In the genomic region with DNA sequence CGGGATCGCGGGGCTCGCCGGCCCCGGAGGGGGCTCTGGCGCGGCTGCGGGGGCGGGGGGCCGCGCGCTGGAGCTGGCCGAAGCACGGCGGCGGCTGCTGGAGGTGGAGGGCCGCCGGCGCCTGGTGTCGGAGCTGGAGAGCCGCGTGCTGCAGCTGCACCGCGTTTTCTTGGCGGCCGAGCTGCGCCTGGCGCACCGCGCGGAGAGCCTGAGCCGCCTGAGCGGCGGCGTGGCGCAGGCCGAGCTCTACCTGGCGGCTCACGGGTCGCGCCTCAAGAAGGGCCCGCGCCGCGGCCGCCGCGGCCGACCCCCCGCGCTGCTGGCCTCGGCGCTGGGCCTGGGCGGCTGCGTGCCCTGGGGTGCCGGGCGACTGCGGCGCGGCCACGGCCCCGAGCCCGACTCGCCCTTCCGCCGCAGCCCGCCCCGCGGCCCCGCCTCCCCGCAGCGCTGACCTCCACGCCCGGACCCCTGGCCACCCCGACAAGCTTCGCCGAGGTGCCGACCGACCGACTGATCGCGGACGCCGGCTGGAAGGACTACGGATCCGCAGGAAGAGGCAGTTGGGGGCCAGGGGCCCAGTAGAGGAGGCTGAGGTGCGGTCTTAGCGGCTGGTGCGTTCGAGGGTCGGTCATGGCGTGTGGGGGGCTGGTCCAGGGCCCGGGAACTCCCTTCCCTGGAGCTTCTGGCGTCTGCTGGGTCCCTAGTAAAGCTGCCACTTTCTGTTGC, we compare ENCODE assay signal across 2 cellular contexts.
TF ChIP-seq lines count a peak whose summit lies in the region.

No MANE protein-coding gene starts in this region.

TF ChIP-seq in K562, 482 proteins besides CTCF, POLR2A, EP300 and RAD21 (continued from another document and continues in another):
- TF ChIP-seq, protein P1, sequence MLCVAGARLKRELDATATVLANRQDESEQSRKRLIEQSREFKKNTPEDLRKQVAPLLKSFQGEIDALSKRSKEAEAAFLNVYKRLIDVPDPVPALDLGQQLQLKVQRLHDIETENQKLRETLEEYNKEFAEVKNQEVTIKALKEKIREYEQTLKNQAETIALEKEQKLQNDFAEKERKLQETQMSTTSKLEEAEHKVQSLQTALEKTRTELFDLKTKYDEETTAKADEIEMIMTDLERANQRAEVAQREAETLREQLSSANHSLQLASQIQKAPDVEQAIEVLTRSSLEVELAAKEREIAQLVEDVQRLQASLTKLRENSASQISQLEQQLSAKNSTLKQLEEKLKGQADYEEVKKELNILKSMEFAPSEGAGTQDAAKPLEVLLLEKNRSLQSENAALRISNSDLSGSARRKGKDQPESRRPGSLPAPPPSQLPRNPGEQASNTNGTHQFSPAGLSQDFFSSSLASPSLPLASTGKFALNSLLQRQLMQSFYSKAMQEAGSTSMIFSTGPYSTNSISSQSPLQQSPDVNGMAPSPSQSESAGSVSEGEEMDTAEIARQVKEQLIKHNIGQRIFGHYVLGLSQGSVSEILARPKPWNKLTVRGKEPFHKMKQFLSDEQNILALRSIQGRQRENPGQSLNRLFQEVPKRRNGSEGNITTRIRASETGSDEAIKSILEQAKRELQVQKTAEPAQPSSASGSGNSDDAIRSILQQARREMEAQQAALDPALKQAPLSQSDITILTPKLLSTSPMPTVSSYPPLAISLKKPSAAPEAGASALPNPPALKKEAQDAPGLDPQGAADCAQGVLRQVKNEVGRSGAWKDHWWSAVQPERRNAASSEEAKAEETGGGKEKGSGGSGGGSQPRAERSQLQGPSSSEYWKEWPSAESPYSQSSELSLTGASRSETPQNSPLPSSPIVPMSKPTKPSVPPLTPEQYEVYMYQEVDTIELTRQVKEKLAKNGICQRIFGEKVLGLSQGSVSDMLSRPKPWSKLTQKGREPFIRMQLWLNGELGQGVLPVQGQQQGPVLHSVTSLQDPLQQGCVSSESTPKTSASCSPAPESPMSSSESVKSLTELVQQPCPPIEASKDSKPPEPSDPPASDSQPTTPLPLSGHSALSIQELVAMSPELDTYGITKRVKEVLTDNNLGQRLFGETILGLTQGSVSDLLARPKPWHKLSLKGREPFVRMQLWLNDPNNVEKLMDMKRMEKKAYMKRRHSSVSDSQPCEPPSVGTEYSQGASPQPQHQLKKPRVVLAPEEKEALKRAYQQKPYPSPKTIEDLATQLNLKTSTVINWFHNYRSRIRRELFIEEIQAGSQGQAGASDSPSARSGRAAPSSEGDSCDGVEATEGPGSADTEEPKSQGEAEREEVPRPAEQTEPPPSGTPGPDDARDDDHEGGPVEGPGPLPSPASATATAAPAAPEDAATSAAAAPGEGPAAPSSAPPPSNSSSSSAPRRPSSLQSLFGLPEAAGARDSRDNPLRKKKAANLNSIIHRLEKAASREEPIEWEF (CRISPR knock-in tag; IDR thresholded peaks at IDR 0.05) = no peak
- TF ChIP-seq ZNF263 (CRISPR knock-in tag; IDR thresholded peaks at IDR 0.05; ENCODE audit: borderline replicate concordance) = no peak
- peak; percentile 50; the same call in 1 of the 2 replicates for TF ChIP-seq RB1 (IDR thresholded peaks at IDR 0.05; ENCODE audit: low read depth)
- no peak for TF ChIP-seq ZNF224 (CRISPR knock-in tag; IDR thresholded peaks at IDR 0.05)
- TF ChIP-seq L3MBTL2 (IDR thresholded peaks at IDR 0.05) = peak; percentile 81
- no peak for TF ChIP-seq EWSR1 (IDR thresholded peaks at IDR 0.05; ENCODE audit: borderline replicate concordance, low read depth, partially characterized antibody)
- no peak for TF ChIP-seq GTF2F1 (IDR thresholded peaks at IDR 0.05; ENCODE audit: low read depth, low read length)
- TF ChIP-seq ZNF696 (CRISPR knock-in tag; conservative IDR thresholded peaks at IDR 0.05) = no peak
- no peak for TF ChIP-seq POLR2B (IDR thresholded peaks at IDR 0.05; ENCODE audit: low read depth, partially characterized antibody)
- TF ChIP-seq RBM14 (IDR thresholded peaks at IDR 0.05; ENCODE audit: borderline replicate concordance, insufficient read depth, low read depth, low read length) = no peak
- no peak for TF ChIP-seq BRD4 (IDR thresholded peaks at IDR 0.05)
- no peak for TF ChIP-seq ZNF3 (CRISPR knock-in tag; IDR thresholded peaks at IDR 0.05)
- no peak for TF ChIP-seq ATF7 (IDR thresholded peaks at IDR 0.05)
- no peak for TF ChIP-seq SMAD1 (IDR thresholded peaks at IDR 0.05; ENCODE audit: low read depth, low read length, partially characterized antibody)
- TF ChIP-seq, protein P2, sequence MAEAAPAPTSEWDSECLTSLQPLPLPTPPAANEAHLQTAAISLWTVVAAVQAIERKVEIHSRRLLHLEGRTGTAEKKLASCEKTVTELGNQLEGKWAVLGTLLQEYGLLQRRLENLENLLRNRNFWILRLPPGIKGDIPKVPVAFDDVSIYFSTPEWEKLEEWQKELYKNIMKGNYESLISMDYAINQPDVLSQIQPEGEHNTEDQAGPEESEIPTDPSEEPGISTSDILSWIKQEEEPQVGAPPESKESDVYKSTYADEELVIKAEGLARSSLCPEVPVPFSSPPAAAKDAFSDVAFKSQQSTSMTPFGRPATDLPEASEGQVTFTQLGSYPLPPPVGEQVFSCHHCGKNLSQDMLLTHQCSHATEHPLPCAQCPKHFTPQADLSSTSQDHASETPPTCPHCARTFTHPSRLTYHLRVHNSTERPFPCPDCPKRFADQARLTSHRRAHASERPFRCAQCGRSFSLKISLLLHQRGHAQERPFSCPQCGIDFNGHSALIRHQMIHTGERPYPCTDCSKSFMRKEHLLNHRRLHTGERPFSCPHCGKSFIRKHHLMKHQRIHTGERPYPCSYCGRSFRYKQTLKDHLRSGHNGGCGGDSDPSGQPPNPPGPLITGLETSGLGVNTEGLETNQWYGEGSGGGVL (CRISPR knock-in tag; IDR thresholded peaks at IDR 0.05) = no peak
- no peak for TF ChIP-seq FOXK1 (CRISPR knock-in tag; IDR thresholded peaks at IDR 0.05; ENCODE audit: borderline replicate concordance)
- TF ChIP-seq ATF1 (CRISPR knock-in tag; IDR thresholded peaks at IDR 0.05) = no peak
- no peak for TF ChIP-seq ATF1 (tag; IDR thresholded peaks at IDR 0.05)
- TF ChIP-seq RHOXF2B (CRISPR knock-in tag; conservative IDR thresholded peaks at IDR 0.05) = no peak
- TF ChIP-seq, protein P3, sequence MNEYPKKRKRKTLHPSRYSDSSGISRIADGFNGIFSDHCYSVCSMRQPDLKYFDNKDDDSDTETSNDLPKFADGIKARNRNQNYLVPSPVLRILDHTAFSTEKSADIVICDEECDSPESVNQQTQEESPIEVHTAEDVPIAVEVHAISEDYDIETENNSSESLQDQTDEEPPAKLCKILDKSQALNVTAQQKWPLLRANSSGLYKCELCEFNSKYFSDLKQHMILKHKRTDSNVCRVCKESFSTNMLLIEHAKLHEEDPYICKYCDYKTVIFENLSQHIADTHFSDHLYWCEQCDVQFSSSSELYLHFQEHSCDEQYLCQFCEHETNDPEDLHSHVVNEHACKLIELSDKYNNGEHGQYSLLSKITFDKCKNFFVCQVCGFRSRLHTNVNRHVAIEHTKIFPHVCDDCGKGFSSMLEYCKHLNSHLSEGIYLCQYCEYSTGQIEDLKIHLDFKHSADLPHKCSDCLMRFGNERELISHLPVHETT (CRISPR knock-in tag; conservative IDR thresholded peaks at IDR 0.05 in 1 of 2, IDR thresholded peaks at IDR 0.05 in 1 of 2) = no peak
- no peak for TF ChIP-seq MEF2D (tag; conservative IDR thresholded peaks at IDR 0.05; ENCODE audit: low read depth)
- no peak for TF ChIP-seq E2F3 (CRISPR knock-in tag; IDR thresholded peaks at IDR 0.05)

TF ChIP-seq in HepG2, 621 proteins besides CTCF, POLR2A, EP300 and RAD21 (continued from another document and continues in another):
- TF ChIP-seq, protein P4, sequence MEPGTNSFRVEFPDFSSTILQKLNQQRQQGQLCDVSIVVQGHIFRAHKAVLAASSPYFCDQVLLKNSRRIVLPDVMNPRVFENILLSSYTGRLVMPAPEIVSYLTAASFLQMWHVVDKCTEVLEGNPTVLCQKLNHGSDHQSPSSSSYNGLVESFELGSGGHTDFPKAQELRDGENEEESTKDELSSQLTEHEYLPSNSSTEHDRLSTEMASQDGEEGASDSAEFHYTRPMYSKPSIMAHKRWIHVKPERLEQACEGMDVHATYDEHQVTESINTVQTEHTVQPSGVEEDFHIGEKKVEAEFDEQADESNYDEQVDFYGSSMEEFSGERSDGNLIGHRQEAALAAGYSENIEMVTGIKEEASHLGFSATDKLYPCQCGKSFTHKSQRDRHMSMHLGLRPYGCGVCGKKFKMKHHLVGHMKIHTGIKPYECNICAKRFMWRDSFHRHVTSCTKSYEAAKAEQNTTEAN (CRISPR knock-in tag; conservative IDR thresholded peaks at IDR 0.05) = no peak
- TF ChIP-seq ZNF331 (CRISPR knock-in tag; IDR thresholded peaks at IDR 0.05) = no peak
- no peak for TF ChIP-seq ZNF260 (CRISPR knock-in tag; IDR thresholded peaks at IDR 0.05; ENCODE audit: borderline replicate concordance, low read depth)
- TF ChIP-seq, protein P5, sequence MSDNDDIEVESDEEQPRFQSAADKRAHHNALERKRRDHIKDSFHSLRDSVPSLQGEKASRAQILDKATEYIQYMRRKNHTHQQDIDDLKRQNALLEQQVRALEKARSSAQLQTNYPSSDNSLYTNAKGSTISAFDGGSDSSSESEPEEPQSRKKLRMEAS (IDR thresholded peaks at IDR 0.05) = 0 out of 2 replicates have a peak, but pooled peaks have one; percentile 3
- TF ChIP-seq, protein P6, sequence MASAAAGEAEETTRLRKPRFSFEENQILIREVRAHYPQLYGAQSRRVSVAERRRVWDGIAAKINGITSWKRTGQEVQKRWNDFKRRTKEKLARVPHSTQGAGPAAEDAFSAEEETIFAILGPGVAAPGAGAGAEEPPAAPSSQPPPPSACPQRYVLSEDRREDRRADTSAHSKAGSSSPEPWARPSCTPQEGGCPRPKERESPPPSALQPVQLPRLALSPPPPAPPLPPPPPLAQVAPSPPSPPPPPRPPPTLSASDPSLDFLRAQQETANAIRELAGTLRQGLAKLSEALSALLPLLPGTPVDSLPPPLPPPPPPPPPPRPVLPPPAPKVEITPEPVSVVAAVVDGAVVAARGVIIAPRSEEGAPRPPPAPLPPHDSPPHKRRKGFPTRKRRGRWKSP (CRISPR knock-in tag; IDR thresholded peaks at IDR 0.05) = no peak; the same call in 1 of the 2 replicates
- peak; percentile 17; the same call in 1 of the 2 replicates for TF ChIP-seq ZNF431 (CRISPR knock-in tag; IDR thresholded peaks at IDR 0.05; ENCODE audit: borderline replicate concordance, low read depth)
- TF ChIP-seq ZNF558 (CRISPR knock-in tag; IDR thresholded peaks at IDR 0.05; ENCODE audit: borderline replicate concordance) = peak; percentile 60; the same call in 1 of the 2 replicates
- TF ChIP-seq, protein P7, sequence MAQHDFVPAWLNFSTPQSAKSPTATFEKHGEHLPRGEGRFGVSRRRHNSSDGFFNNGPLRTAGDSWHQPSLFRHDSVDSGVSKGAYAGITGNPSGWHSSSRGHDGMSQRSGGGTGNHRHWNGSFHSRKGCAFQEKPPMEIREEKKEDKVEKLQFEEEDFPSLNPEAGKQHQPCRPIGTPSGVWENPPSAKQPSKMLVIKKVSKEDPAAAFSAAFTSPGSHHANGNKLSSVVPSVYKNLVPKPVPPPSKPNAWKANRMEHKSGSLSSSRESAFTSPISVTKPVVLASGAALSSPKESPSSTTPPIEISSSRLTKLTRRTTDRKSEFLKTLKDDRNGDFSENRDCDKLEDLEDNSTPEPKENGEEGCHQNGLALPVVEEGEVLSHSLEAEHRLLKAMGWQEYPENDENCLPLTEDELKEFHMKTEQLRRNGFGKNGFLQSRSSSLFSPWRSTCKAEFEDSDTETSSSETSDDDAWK (CRISPR knock-in tag; IDR thresholded peaks at IDR 0.05) = no peak
- peak; percentile 27; the same call in 1 of the 2 replicates for TF ChIP-seq PHF8 (CRISPR knock-in tag; IDR thresholded peaks at IDR 0.05)
- no peak for TF ChIP-seq HOXA7 (CRISPR knock-in tag; IDR thresholded peaks at IDR 0.05)
- TF ChIP-seq, protein P8, sequence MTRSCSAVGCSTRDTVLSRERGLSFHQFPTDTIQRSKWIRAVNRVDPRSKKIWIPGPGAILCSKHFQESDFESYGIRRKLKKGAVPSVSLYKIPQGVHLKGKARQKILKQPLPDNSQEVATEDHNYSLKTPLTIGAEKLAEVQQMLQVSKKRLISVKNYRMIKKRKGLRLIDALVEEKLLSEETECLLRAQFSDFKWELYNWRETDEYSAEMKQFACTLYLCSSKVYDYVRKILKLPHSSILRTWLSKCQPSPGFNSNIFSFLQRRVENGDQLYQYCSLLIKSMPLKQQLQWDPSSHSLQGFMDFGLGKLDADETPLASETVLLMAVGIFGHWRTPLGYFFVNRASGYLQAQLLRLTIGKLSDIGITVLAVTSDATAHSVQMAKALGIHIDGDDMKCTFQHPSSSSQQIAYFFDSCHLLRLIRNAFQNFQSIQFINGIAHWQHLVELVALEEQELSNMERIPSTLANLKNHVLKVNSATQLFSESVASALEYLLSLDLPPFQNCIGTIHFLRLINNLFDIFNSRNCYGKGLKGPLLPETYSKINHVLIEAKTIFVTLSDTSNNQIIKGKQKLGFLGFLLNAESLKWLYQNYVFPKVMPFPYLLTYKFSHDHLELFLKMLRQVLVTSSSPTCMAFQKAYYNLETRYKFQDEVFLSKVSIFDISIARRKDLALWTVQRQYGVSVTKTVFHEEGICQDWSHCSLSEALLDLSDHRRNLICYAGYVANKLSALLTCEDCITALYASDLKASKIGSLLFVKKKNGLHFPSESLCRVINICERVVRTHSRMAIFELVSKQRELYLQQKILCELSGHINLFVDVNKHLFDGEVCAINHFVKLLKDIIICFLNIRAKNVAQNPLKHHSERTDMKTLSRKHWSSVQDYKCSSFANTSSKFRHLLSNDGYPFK (CRISPR knock-in tag; IDR thresholded peaks at IDR 0.05; ENCODE audit: borderline replicate concordance) = no peak
- TF ChIP-seq, protein P9, sequence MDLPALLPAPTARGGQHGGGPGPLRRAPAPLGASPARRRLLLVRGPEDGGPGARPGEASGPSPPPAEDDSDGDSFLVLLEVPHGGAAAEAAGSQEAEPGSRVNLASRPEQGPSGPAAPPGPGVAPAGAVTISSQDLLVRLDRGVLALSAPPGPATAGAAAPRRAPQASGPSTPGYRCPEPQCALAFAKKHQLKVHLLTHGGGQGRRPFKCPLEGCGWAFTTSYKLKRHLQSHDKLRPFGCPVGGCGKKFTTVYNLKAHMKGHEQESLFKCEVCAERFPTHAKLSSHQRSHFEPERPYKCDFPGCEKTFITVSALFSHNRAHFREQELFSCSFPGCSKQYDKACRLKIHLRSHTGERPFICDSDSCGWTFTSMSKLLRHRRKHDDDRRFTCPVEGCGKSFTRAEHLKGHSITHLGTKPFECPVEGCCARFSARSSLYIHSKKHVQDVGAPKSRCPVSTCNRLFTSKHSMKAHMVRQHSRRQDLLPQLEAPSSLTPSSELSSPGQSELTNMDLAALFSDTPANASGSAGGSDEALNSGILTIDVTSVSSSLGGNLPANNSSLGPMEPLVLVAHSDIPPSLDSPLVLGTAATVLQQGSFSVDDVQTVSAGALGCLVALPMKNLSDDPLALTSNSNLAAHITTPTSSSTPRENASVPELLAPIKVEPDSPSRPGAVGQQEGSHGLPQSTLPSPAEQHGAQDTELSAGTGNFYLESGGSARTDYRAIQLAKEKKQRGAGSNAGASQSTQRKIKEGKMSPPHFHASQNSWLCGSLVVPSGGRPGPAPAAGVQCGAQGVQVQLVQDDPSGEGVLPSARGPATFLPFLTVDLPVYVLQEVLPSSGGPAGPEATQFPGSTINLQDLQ (CRISPR knock-in tag; IDR thresholded peaks at IDR 0.05) = 0 out of 2 replicates have a peak, but pooled peaks have one; percentile 11
- 0 out of 2 replicates have a peak, but pooled peaks have one; percentile 2 for TF ChIP-seq SSRP1 (CRISPR knock-in tag; IDR thresholded peaks at IDR 0.05)
